In genomic region chr16:53131363-53132071, GRCh38 we compare ENCODE assay signal across 8 cellular contexts.
DNase-seq lines count a peak whose midpoint lies in the region; ATAC-seq lines count a peak whose summit lies in the region.

No MANE protein-coding gene starts in this region.

- H3K9me3 ChIP-seq in MG63 (no peaks in the 10 kb centered on the region), mesenchymal stem cell (ENCODE audit: control insufficient read depth, low read length) (no peaks in the 10 kb centered on the region)

- peaks cover 3% of the 10 kb centered on the region for H3K4me1 ChIP-seq in mesenchymal stem cell (ENCODE audit: control insufficient read depth, insufficient read depth, low read depth, low read length)

- H3K4me3 Mint-ChIP-seq in effector memory CD8-positive, alpha-beta T cell, result peak overlapping the region; percentile 91 to 93

- H3K27me3 Mint-ChIP-seq in effector memory CD8-positive, alpha-beta T cell, result no peaks in the 10 kb centered on the region

- H4K8ac ChIP-seq in mesenchymal stem cell (ENCODE audit: low read length), result peak overlapping the region; percentile 88

- peak overlapping the region; percentile 94 for H3K9ac ChIP-seq in mesenchymal stem cell (ENCODE audit: low read length)

- H3K36me3 ChIP-seq in MG63 (peaks cover 17% of the 10 kb centered on the region), mesenchymal stem cell (ENCODE audit: control insufficient read depth in 1 of 2, insufficient read depth in 2 of 2, low read depth in 1 of 2, low read length in 2 of 2) (peaks cover 6 to 12% of the 10 kb centered on the region in 2 experiments)

- H3K27me3 ChIP-seq in MG63 (no peaks in the 10 kb centered on the region), mesenchymal stem cell (ENCODE audit: control insufficient read depth in 1 of 2, insufficient read depth in 1 of 2, low read length in 2 of 2) (no peaks in the 10 kb centered on the region)

- H2BK15ac ChIP-seq in mesenchymal stem cell (ENCODE audit: low read depth, poor library complexity, severe bottlenecking), result peak overlapping the region; percentile 69

- H2AK5ac ChIP-seq in mesenchymal stem cell (ENCODE audit: low read length, severe bottlenecking), result no peak overlapping the region

- H3K79me1 ChIP-seq in mesenchymal stem cell (replicated peaks; ENCODE audit: low read length, poor library complexity, severe bottlenecking), result peaks cover 5% of the 10 kb centered on the region

- H3K4me3 ChIP-seq in MG63 (peak overlapping the region; percentile 74), mesenchymal stem cell (ENCODE audit: insufficient read depth in 1 of 2, low read depth in 1 of 2, low read length in 2 of 2) (peak overlapping the region; percentile 90 to 94)

- peaks cover 15 to 21% of the 10 kb centered on the region in 2 donors for H3K4me1 Mint-ChIP-seq in effector memory CD8-positive, alpha-beta T cell (ENCODE audit: low read depth in 2 of 2)

- WGBS in mesenchymal stem cell, result under 1% methylated on average over 46 of the region's 77 CpGs

- peak overlapping the region; percentile 75 for H4K91ac ChIP-seq in mesenchymal stem cell (ENCODE audit: low read length)

- peak overlapping the region; percentile 44 for H2BK5ac ChIP-seq in mesenchymal stem cell (ENCODE audit: low read depth, low read length, poor library complexity, severe bottlenecking)

- H3K4me2 ChIP-seq in mesenchymal stem cell (ENCODE audit: low read length, poor library complexity, severe bottlenecking), result peak overlapping the region; percentile 94

- H3K36me3 Mint-ChIP-seq in effector memory CD8-positive, alpha-beta T cell (ENCODE audit: insufficient read depth), result peaks cover 12% of the 10 kb centered on the region

- peak overlapping the region; percentile 93 for H3K27ac Mint-ChIP-seq in effector memory CD8-positive, alpha-beta T cell

- H2BK120ac ChIP-seq in mesenchymal stem cell (ENCODE audit: low read depth, low read length), result peak overlapping the region; percentile 92

- DNase-seq in C1 segment of cervical spinal cord (lab: John Stamatoyannopoulos, UW) (peak in 12 of 14 donors; percentile 19 to 73 (median 35)), MG63 (peak; percentile 83), mesenchymal stem cell (peak; percentile 75), SHP77 treated with DMSO at 0.1 percent for 48 hours (lab: John Stamatoyannopoulos, UW) (no peak)
- DNase-seq in activated CD8-positive, alpha-beta memory T cell treated with anti-CD3 and anti-CD28 coated beads for 4 hours (ENCODE audit: low read depth in 2 of 2), result peak; percentile 26 to 29
- peak; percentile 21 to 36 (median 31) for DNase-seq in effector memory CD8-positive, alpha-beta T cell
- peak; percentile 26 for DNase-seq in stimulated activated CD8-positive, alpha-beta memory T cell treated with anti-CD3 and anti-CD28 coated beads, Interleukin-12 subunit alpha, Interleukin-12 subunit beta, amount 100 ng/mL, for 24 hours (ENCODE audit: extremely low read depth)

- ATAC-seq in GM19455 (IDR thresholded peaks at IDR 0.05; ENCODE audit: unreplicated experiment), result peak; percentile 28
- peak; percentile 23 for ATAC-seq in effector memory CD8-positive, alpha-beta T cell (replicated peaks)

- H3K4ac ChIP-seq in mesenchymal stem cell (ENCODE audit: low read depth in 1 of 2, low read length in 2 of 2), result peak overlapping the region; percentile 75 to 88

- H3K27ac ChIP-seq in mesenchymal stem cell (ENCODE audit: low read length, poor library complexity, severe bottlenecking), result no peak overlapping the region

- peak overlapping the region; percentile 79 to 95 for H3K18ac ChIP-seq in mesenchymal stem cell (ENCODE audit: low read depth in 1 of 2, low read length in 2 of 2)

- peak overlapping the region in 1 of 2 experiments; percentile 99 for H3K23ac ChIP-seq in mesenchymal stem cell (ENCODE audit: low read length in 2 of 2)

- H3K14ac ChIP-seq in mesenchymal stem cell (ENCODE audit: low read length in 2 of 2), result peak overlapping the region; percentile 97 to 99

- H3K9me3 Mint-ChIP-seq in effector memory CD8-positive, alpha-beta T cell, result no peaks in the 10 kb centered on the region

- peak overlapping the region in 1 of 2 experiments; percentile 72 for H2BK12ac ChIP-seq in mesenchymal stem cell (ENCODE audit: low read length in 2 of 2)

- H2AFZ ChIP-seq in mesenchymal stem cell (ENCODE audit: low read depth, low read length), result peak overlapping the region; percentile 81
